ENCODE assay signal across 9 cellular contexts in genomic region chr14:69483765-69484443, GRCh38. TPM values are rescaled to one million over a fixed set of nuclear protein-coding genes. Genes with fewer than 3 reads are reported as not detected.
DNase-seq lines count a peak whose midpoint lies in the region; ATAC-seq, FAIRE-seq and TF ChIP-seq lines count a peak whose summit lies in the region.
"Had no signal": no experiment of that assay in that cellular context is flagged by ENCODE, and none has a peak within 500 bp of the region (broad histone marks: within the 10 kb centered on the region; RNA-seq: fewer than 3 reads in every experiment).

No MANE protein-coding gene starts in this region.

- H3K27me3 ChIP-seq in breast epithelium = peaks cover 6 to 35% of the 10 kb centered on the region in 2 donors
- H3K27me3 ChIP-seq in HepG2 (ENCODE audit: control insufficient read depth in 1 of 2, insufficient read depth in 2 of 2, low read length in 2 of 2) = peaks cover 15 to 67% of the 10 kb centered on the region in 2 experiments
- peaks cover 44% of the 10 kb centered on the region for H3K27me3 ChIP-seq in thymus (ENCODE audit: control insufficient read depth, insufficient read depth)

- ATAC-seq in HepG2 (peak; percentile 71), HG03039 (IDR thresholded peaks at IDR 0.05; ENCODE audit: unreplicated experiment) (no peak), HG02981 (IDR thresholded peaks at IDR 0.05; ENCODE audit: unreplicated experiment) (no peak)
- no peak for ATAC-seq in natural killer cell treated with Interleukin-12 subunit alpha and Interleukin-12 subunit beta and Interleukin-15 and Interleukin-18, amount 100 ng/mL, for 72 hours

- H3K27ac Mint-ChIP-seq in natural killer cell treated with Interleukin-12 subunit alpha and Interleukin-12 subunit beta and Interleukin-15 and Interleukin-18, amount 100 ng/mL, for 72 hours = no peak overlapping the region

- peaks cover 5 to 12% of the 10 kb centered on the region in 2 donors for H3K4me1 ChIP-seq in breast epithelium
- peaks cover 7% of the 10 kb centered on the region; the same call in 1 of the 2 replicates for H3K4me1 ChIP-seq in HepG2 (ENCODE audit: insufficient read depth, low read length)
- H3K4me1 ChIP-seq in thymus (ENCODE audit: control insufficient read depth, insufficient read depth, low read length) = no peaks in the 10 kb centered on the region

- WGBS in HepG2 (ENCODE audit: low lambda C conversion rate) = 15% methylated on average over 12 of the region's 54 CpGs
- WGBS in thymus = 10% methylated on average over 54 of the region's 54 CpGs

- TF ChIP-seq RAD21 in HepG2 (CRISPR knock-in tag; IDR thresholded peaks at IDR 0.05) = no peak

- peak overlapping the region; percentile 75 for H3K4me2 ChIP-seq in HepG2 (ENCODE audit: low read depth, low read length)

- H3K4me3 ChIP-seq in breast epithelium (peak overlapping the region; percentile 30 to 60 (median 51)), HepG2 (replicated peaks in 1 of 3; ENCODE audit: insufficient read depth in 1 of 3, low read depth in 2 of 3, low read length in 3 of 3) (peak overlapping the region; percentile 43 to 67 (median 46)), thymus (ENCODE audit: low read length) (peak overlapping the region; percentile 5)

- no peaks in the 10 kb centered on the region for H3K79me2 ChIP-seq in HepG2 (ENCODE audit: insufficient read depth, low read length)

- CTCF ChIA-PET in HepG2 (lab: Yijun Ruan, JAX; ENCODE audit: low intra/inter-chr PET ratio, low total read pairs) = no interaction called here

- no peaks in the 10 kb centered on the region for H4K20me1 ChIP-seq in HepG2 (ENCODE audit: insufficient read depth, low read length)

- BruUV-seq in HepG2 (replicated peaks; lab: Mats Ljungman, UMichigan) = no TSS peak

- no peak overlapping the region for H3K27ac ChIP-seq in breast epithelium
- H3K27ac ChIP-seq in HepG2 (ENCODE audit: extremely low read length, insufficient read depth, low read length) = no peak overlapping the region
- H3K27ac ChIP-seq in thymus (ENCODE audit: low read depth) = no peak overlapping the region

- POLR2A ChIA-PET in HepG2 (lab: Yijun Ruan, JAX) = no interaction called here

- TF ChIP-seq CTCF in breast epithelium (IDR thresholded peaks at IDR 0.05) (no peak), HepG2 (CRISPR knock-in tag; IDR thresholded peaks at IDR 0.05) (no peak)

- H2AFZ ChIP-seq in HepG2 (ENCODE audit: low read length) = no peak overlapping the region

- no peaks in the 10 kb centered on the region for H3K4me1 Mint-ChIP-seq in natural killer cell treated with Interleukin-12 subunit alpha and Interleukin-12 subunit beta and Interleukin-15 and Interleukin-18, amount 100 ng/mL, for 72 hours (ENCODE audit: low read depth in 2 of 2)

- no peaks in the 10 kb centered on the region for H3K9me3 Mint-ChIP-seq in natural killer cell treated with Interleukin-12 subunit alpha and Interleukin-12 subunit beta and Interleukin-15 and Interleukin-18, amount 100 ng/mL, for 72 hours

- no peak for TF ChIP-seq EP300 in HepG2 (IDR thresholded peaks at IDR 0.05; ENCODE audit: low read depth in 2 of 2, low read length in 2 of 2)
- TF ChIP-seq EP300 in HepG2 (CRISPR knock-in tag; IDR thresholded peaks at IDR 0.05; ENCODE audit: borderline replicate concordance) = no peak

- peaks cover 21 to 29% of the 10 kb centered on the region in 2 donors for H3K27me3 Mint-ChIP-seq in natural killer cell treated with Interleukin-12 subunit alpha and Interleukin-12 subunit beta and Interleukin-15 and Interleukin-18, amount 100 ng/mL, for 72 hours

- no peak overlapping the region for H3K9ac ChIP-seq in HepG2 (ENCODE audit: insufficient read depth, low read depth, low read length)

- no peak overlapping the region for H3K4me3 Mint-ChIP-seq in natural killer cell treated with Interleukin-12 subunit alpha and Interleukin-12 subunit beta and Interleukin-15 and Interleukin-18, amount 100 ng/mL, for 72 hours

- FAIRE-seq in HepG2 (lab: Jason Lieb, UNC) = no peak
- FAIRE-seq: A204.1 had no signal

- H3K36me3 Mint-ChIP-seq in natural killer cell treated with Interleukin-12 subunit alpha and Interleukin-12 subunit beta and Interleukin-15 and Interleukin-18, amount 100 ng/mL, for 72 hours = no peaks in the 10 kb centered on the region

- H3K36me3 ChIP-seq in breast epithelium = no peaks in the 10 kb centered on the region
- no peaks in the 10 kb centered on the region for H3K36me3 ChIP-seq in HepG2 (replicated peaks in 1 of 2; ENCODE audit: control insufficient read depth in 1 of 2, insufficient read depth in 2 of 2, low read length in 2 of 2)
- no peaks in the 10 kb centered on the region for H3K36me3 ChIP-seq in thymus (ENCODE audit: control insufficient read depth, insufficient read depth)

- intact Hi-C loops in breast epithelium (cut with DNase I; ENCODE audit: low total_unique reads) (no loop called here), HepG2 (cut with micrococcal nuclease; ENCODE audit: unreplicated experiment) (no loop called here)

- in situ Hi-C loops in HepG2 (cut with HindIII; ENCODE audit: extremely low pct_ligation_motif_present, low pct_unique_long_range_greater_than_20kb) = no loop called here

- DNase-seq in DMS153 (lab: John Stamatoyannopoulos, UW) (peak; percentile 14), DMS153 treated with DMSO at 0.1 percent for 48 hours (lab: John Stamatoyannopoulos, UW; ENCODE audit: unreplicated experiment) (no peak), breast epithelium (ENCODE audit: low spot score in 2 of 2) (peak; percentile 20 to 57), HepG2 (ENCODE audit: low spot score) (no peak)
- no peak for DNase-seq in natural killer cell treated with Interleukin-12 subunit alpha and Interleukin-12 subunit beta and Interleukin-15 and Interleukin-18, amount 100 ng/mL, for 72 hours (ENCODE audit: low spot score)

- H3K9me3 ChIP-seq in breast epithelium (no peaks in the 10 kb centered on the region), HepG2 (ENCODE audit: low read length) (no peaks in the 10 kb centered on the region), thymus (ENCODE audit: control insufficient read depth) (no peaks in the 10 kb centered on the region)

- no peak for TF ChIP-seq POLR2A in breast epithelium (IDR thresholded peaks at IDR 0.05)
- no peak for TF ChIP-seq POLR2A in HepG2 (IDR thresholded peaks at IDR 0.05; ENCODE audit: insufficient read depth in 1 of 2, low read depth in 2 of 2, low read length in 2 of 2)

TF ChIP-seq in HepG2, 621 proteins besides CTCF, POLR2A, EP300 and RAD21 (continues in another document):
- TF ChIP-seq KLF6 (CRISPR knock-in tag; IDR thresholded peaks at IDR 0.05) (no peak), CSRNP2 (CRISPR knock-in tag; conservative IDR thresholded peaks at IDR 0.05; ENCODE audit: low read depth) (no peak), RELA (CRISPR knock-in tag; IDR thresholded peaks at IDR 0.05) (no peak), IRF9 (CRISPR knock-in tag; IDR thresholded peaks at IDR 0.05; ENCODE audit: borderline replicate concordance) (no peak)

RNA-seq across cellular contexts. Expression of gene PLEKHD1, which starts 0.6 kb away (rescaled TPM):
- total RNA-seq in breast epithelium (1 to 10 TPM in 2 of 3 donors, under 1 TPM in 1; under 0.01 to 2.3 (median 2.0) TPM), HepG2 (2016; rRNA removed; fragmentation: Illumina TruSeq; extraction: Trizol) (not detected in 2 replicates)
- total RNA-seq in HepG2 (2016; cell fraction: cytosol; rRNA removed; fragmentation: Illumina TruSeq; extraction: Trizol; ENCODE audit: low read depth) = not detected in 2 replicates
- not detected in 2 replicates for total RNA-seq in HepG2 (2016; cell fraction: insoluble cytoplasmic fraction; rRNA removed; fragmentation: Illumina TruSeq; extraction: Trizol)
- total RNA-seq in HepG2 (2016; cell fraction: membrane; rRNA removed; fragmentation: Illumina TruSeq; extraction: Trizol) = not detected in 2 replicates
- not detected in 2 replicates for total RNA-seq in HepG2 (2016; cell fraction: nucleus; rRNA removed; fragmentation: Illumina TruSeq; extraction: Trizol)
- polyA plus RNA-seq in HepG2 (2011; rRNA removed) (0.01 and 0.03 TPM in 2 replicates), thymus (0.30 TPM)
- 0.01 TPM in 2 replicates for polyA plus RNA-seq in HepG2 (2011; cell fraction: cytosol; rRNA removed)
- polyA plus RNA-seq in HepG2 (2011; cell fraction: nucleus; rRNA removed) = 0.07 TPM in 1 of 2 replicates, not detected in the other
- 0.03 TPM in 1 of 2 replicates, not detected in the other for polyA plus RNA-seq in HepG2 (2012)
- not detected in 2 replicates for polyA plus RNA-seq in HepG2 (2016; cell fraction: cytosol; fragmentation: Illumina TruSeq; extraction: Trizol; ENCODE audit: low read depth)
- not detected in 2 replicates for polyA plus RNA-seq in HepG2 (2016; cell fraction: insoluble cytoplasmic fraction; fragmentation: Illumina TruSeq; extraction: Trizol; ENCODE audit: low read depth)
- polyA plus RNA-seq in HepG2 (2016; cell fraction: membrane; fragmentation: Illumina TruSeq; extraction: Trizol; ENCODE audit: low read depth) = not detected in 2 replicates
- not detected in 2 replicates for polyA plus RNA-seq in HepG2 (2016; cell fraction: nucleus; fragmentation: Illumina TruSeq; extraction: Trizol; ENCODE audit: insufficient read depth, low read depth)
- polyA minus RNA-seq in HepG2 (2011; rRNA and poly(A)+ RNA removed; ENCODE audit: low replicate concordance) = 0.05 TPM in 1 of 2 replicates, not detected in the other
- polyA minus RNA-seq in HepG2 (2011; cell fraction: cytosol; rRNA and poly(A)+ RNA removed) = not detected in 2 replicates
- polyA minus RNA-seq in HepG2 (2011; cell fraction: nucleus; rRNA and poly(A)+ RNA removed) = 0.13 and 0.25 TPM in 2 replicates
- total RNA-seq in natural killer cell treated with Interleukin-12 subunit alpha and Interleukin-12 subunit beta and Interleukin-15 and Interleukin-18, amount 100 ng/mL, for 72 hours = under 1 TPM; 0.14 to 0.21 TPM

Comparison
In these comparisons a context has a peak if more than half of its experiments do, and no peak if none do; other contexts are left out.
1. DNase-seq: peak in DMS153 (single experiment) and breast epithelium (2 of 2); none in DMS153 treated with DMSO at 0.1 percent for 48 hours (single experiment), HepG2 (single experiment) and natural killer cell treated with Interleukin-12 subunit alpha and Interleukin-12 subunit beta and Interleukin-15 and Interleukin-18, amount 100 ng/mL, for 72 hours (single experiment).
2. Peak in every context shown above with its lines, with median percentiles within 50 percentile points of each other: H3K4me3 ChIP-seq.